9 cellular contexts compared by ENCODE assay signal in the genomic region with DNA sequence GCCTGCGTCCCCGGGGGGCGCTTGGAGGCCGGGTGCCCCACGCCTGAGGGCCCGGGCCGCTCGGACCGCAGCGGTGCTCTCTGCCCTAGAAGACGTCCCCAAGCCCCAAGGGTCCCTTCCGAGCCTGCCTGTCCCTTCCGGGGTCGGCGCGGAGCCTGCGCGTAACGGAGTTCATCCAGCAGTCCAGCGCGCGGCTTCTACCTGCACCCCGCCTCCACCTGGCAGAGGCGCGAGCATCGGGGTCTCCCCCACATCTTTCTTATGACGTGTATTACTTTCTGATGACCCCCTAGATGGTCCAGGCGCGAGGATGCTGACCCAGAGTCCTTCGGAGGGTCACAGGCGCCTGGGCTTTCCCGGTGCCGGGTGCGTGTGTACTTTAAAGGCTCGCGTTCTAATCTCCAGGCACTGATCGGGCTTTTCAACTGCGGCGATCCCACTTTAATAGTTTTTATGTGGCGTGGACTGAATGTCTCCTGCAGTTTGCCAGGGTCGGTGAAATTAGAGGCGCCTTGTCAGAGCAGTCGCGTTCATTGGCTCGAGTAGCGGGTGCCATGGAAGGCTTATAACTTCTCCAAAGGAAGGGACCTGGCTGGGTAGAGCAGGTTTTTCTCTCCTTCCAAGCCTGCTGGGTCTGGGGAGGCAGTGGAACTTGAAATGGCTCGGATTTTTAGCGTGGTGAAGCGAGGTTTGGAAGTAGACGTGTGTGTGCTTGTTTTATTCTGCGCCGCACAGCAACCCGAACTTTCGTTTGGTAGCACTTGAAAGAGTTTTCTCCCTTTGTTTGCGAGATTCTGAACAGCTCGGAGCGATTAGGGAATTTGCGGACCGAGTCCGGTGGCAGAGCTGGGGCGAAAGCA.
DNase-seq lines count a peak whose midpoint lies in the region; ATAC-seq and TF ChIP-seq lines count a peak whose summit lies in the region.
"Had no signal": no experiment of that assay in that cellular context is flagged by ENCODE, and none has a peak within 500 bp of the region (broad histone marks: within the 10 kb centered on the region; RNA-seq: fewer than 3 reads in every experiment).

No MANE protein-coding gene starts in this region.

- peak overlapping the region; percentile 53 for H3K4me2 ChIP-seq in parathyroid adenoma (ENCODE audit: low read length)

- no peak overlapping the region for H2AFZ ChIP-seq in parathyroid adenoma

- H3K36me3 ChIP-seq in NT2/D1 (ENCODE audit: insufficient read depth, insufficient read length, low read length) (no peaks in the 10 kb centered on the region), parathyroid adenoma (ENCODE audit: control insufficient read depth, insufficient read depth, low read length) (no peaks in the 10 kb centered on the region)

- H3K9ac ChIP-seq in NT2/D1 (ENCODE audit: insufficient read length, low read depth) (peak overlapping the region; percentile 50), parathyroid adenoma (no peak overlapping the region)

- peak; percentile 14 for DNase-seq in EL
- no peak for DNase-seq in NT2/D1 (ENCODE audit: low read depth, low spot score)
- peak; percentile 39 for DNase-seq in foreskin melanocyte
- no peak for DNase-seq in activated naive CD4-positive, alpha-beta T cell (lab: John Stamatoyannopoulos, UW)
- no peak for DNase-seq in T-helper 9 cell
- DNase-seq in GM19238 (ENCODE audit: insufficient read length, low spot score), result no peak

- H3K4me1 ChIP-seq in NT2/D1 (ENCODE audit: insufficient read depth, insufficient read length) (no peaks in the 10 kb centered on the region), parathyroid adenoma (no peaks in the 10 kb centered on the region)

- TF ChIP-seq CTCF in parathyroid adenoma (IDR thresholded peaks at IDR 0.05), result no peak

- H3K27me3 ChIP-seq in NT2/D1 (ENCODE audit: insufficient read depth, insufficient read length) (peaks cover 66% of the 10 kb centered on the region), parathyroid adenoma (ENCODE audit: control insufficient read depth, insufficient read depth, low read length) (peaks cover 6% of the 10 kb centered on the region)

- no peak overlapping the region for H3K27ac ChIP-seq in parathyroid adenoma

- no peaks in the 10 kb centered on the region for H3K79me2 ChIP-seq in parathyroid adenoma

- H3K4me3 ChIP-seq in NT2/D1 (ENCODE audit: insufficient read length, low read depth) (peak overlapping the region; percentile 66), parathyroid adenoma (ENCODE audit: low read depth, low read length) (peak overlapping the region; percentile 29)

- H3K9me3 ChIP-seq in NT2/D1 (ENCODE audit: insufficient read depth, low read length) (no peaks in the 10 kb centered on the region), parathyroid adenoma (ENCODE audit: control insufficient read depth, low read length) (peaks cover 2% of the 10 kb centered on the region)

- ATAC-seq in GM19351 (IDR thresholded peaks at IDR 0.05; ENCODE audit: unreplicated experiment), result no peak
- ATAC-seq: HCT116 had no signal

Comparison
In these comparisons a context has a peak if more than half of its experiments do, and no peak if none do; other contexts are left out.
1. DNase-seq: peak in EL (single experiment) and foreskin melanocyte (single experiment); none in NT2/D1 (single experiment), activated naive CD4-positive, alpha-beta T cell (0 of 4), T-helper 9 cell (single experiment) and GM19238 (single experiment).